9 cellular contexts compared by ENCODE assay signal in genomic region chr17:10369239-10369638, GRCh38. TPM values are rescaled to one million over a fixed set of nuclear protein-coding genes. Genes with fewer than 3 reads are reported as not detected.
"Had no signal": no experiment of that assay in that cellular context is flagged by ENCODE, and none has a peak within 500 bp of the region (broad histone marks: within the 10 kb centered on the region; RNA-seq: fewer than 3 reads in every experiment).

No MANE protein-coding gene starts in this region.

- H3K36me3 Mint-ChIP-seq: IgD-negative memory B cell had no signal

- H3K4me2 ChIP-seq: KMS-11 had no signal

- ATAC-seq: HepG2 had no signal

- H3K9ac ChIP-seq: KMS-11 had no signal

- H3K4me3 Mint-ChIP-seq: IgD-negative memory B cell had no signal

- H3K4me1 Mint-ChIP-seq: IgD-negative memory B cell had no signal

- DNase-seq: KBM-7, KG1 had no signal

- H3K9me3 Mint-ChIP-seq: IgD-negative memory B cell had no signal

- H3K27ac Mint-ChIP-seq: IgD-negative memory B cell had no signal

- FAIRE-seq: HepG2, HTR-8/SVneo had no signal

- H3K27ac ChIP-seq: HL-60, KMS-11 had no signal

RNA-seq across cellular contexts. Expression of gene MYH13, which starts 3.6 kb away (rescaled TPM):
- total RNA-seq: HepG2, HT-29, HT1080 had no signal
- polyA plus RNA-seq: HepG2, IgD-negative memory B cell had no signal

RNA-seq across cellular contexts. Expression of gene MYH8, which starts 52.5 kb away (rescaled TPM):
- total RNA-seq: HepG2, HT-29, HT1080 had no signal
- polyA plus RNA-seq: HepG2, IgD-negative memory B cell had no signal
